In genomic region chr4:76755756-76756155, GRCh38 we compare ENCODE assay signal across 14 cellular contexts.
"Had no signal": no experiment of that assay in that cellular context is flagged by ENCODE, and none has a peak within 500 bp of the region (broad histone marks: within the 10 kb centered on the region; RNA-seq: fewer than 3 reads in every experiment).

No MANE protein-coding gene starts in this region.

- ATAC-seq: left lung, T-helper 17 cell, WTC11 had no signal

- H3K27me3 Mint-ChIP-seq: type B pancreatic cell had no signal

- H3K4me3 Mint-ChIP-seq: activated CD4-positive, alpha-beta T cell treated with anti-CD3 and anti-CD28 coated beads, Interleukin-2, amount 10 ng/mL, durations not matched to agents 24 days and 14 days; stimulated activated memory B cell treated with anti-CD40 and anti-IgM and Interleukin-4, amounts not matched to agents 10 μg/mL and 1 μg/mL and 100 μg/mL, for 72 hours; T-helper 17 cell; type B pancreatic cell; WTC11 had no signal

- H3K9me3 ChIP-seq: breast epithelium, left lung had no signal

- H3K27ac ChIP-seq: breast epithelium had no signal

- H3K4me3 ChIP-seq: breast epithelium, left lung, spleen had no signal

- H3K36me3 Mint-ChIP-seq: stimulated activated memory B cell treated with anti-CD40 and anti-IgM and Interleukin-4, amounts not matched to agents 10 μg/mL and 1 μg/mL and 100 μg/mL, for 72 hours had no signal

- H3K27me3 ChIP-seq: breast epithelium, left lung had no signal

- H3K27ac Mint-ChIP-seq: activated CD4-positive, alpha-beta T cell treated with anti-CD3 and anti-CD28 coated beads, Interleukin-2, amount 10 ng/mL, durations not matched to agents 24 days and 14 days; stimulated activated memory B cell treated with anti-CD40 and anti-IgM and Interleukin-4, amounts not matched to agents 10 μg/mL and 1 μg/mL and 100 μg/mL, for 72 hours; T-helper 17 cell; type B pancreatic cell; WTC11 had no signal

- DNase-seq: activated CD4-positive, alpha-beta T cell treated with anti-CD3 and anti-CD28 coated beads, Interleukin-2, amount 10 ng/mL, durations not matched to agents 24 days and 14 days; activated naive CD4-positive, alpha-beta T cell treated with anti-CD3 and anti-CD28 coated beads, Interleukin-2, amount 50 U/mL, for 16 hours; activated T-cell treated with anti-CD3 and anti-CD28 coated beads, Interleukin-2, amount 50 U/mL, for 1 hour; amniotic stem cell; left lung; mesenchymal stem cell; posterior cingulate gyrus; spleen; stimulated activated CD4-positive, alpha-beta T cell treated with anti-CD3 and anti-CD28 coated beads, Interleukin-1b, Interleukin-23, amount 100 ng/mL, for 48 hours; T-helper 17 cell had no signal

- H3K4me1 Mint-ChIP-seq: stimulated activated memory B cell treated with anti-CD40 and anti-IgM and Interleukin-4, amounts not matched to agents 10 μg/mL and 1 μg/mL and 100 μg/mL, for 72 hours had no signal
